Comparison of ENCODE assay signal across 9 cellular contexts in genomic region chr5:179061025-179061424, GRCh38. TPM values are rescaled to one million over a fixed set of nuclear protein-coding genes. Genes with fewer than 3 reads are reported as not detected.
A peak's percentile ranks its signal among the peaks of the same experiment; 100 is the strongest.
DNase-seq lines count a peak whose midpoint lies in the region; ATAC-seq, FAIRE-seq and TF ChIP-seq lines count a peak whose summit lies in the region.
"Had no signal": no experiment of that assay in that cellular context is flagged by ENCODE, and none has a peak within 500 bp of the region (broad histone marks: within the 10 kb centered on the region; RNA-seq: fewer than 3 reads in every experiment).

No MANE protein-coding gene starts in this region.

- H3K27me3 ChIP-seq in hepatocyte (no peaks in the 10 kb centered on the region), sigmoid colon (no peaks in the 10 kb centered on the region), small intestine (ENCODE audit: control insufficient read depth in 2 of 2, insufficient read depth in 2 of 2, low read length in 2 of 2) (no peaks in the 10 kb centered on the region)

- H2AFZ ChIP-seq in hepatocyte, result peak overlapping the region; percentile 94

- H3K36me3 Mint-ChIP-seq in activated T-cell treated with anti-CD3 and anti-CD28 coated beads, Interleukin-2, amount 50 U/mL, for 72 hours (ENCODE audit: insufficient read depth in 2 of 2), result peaks cover 29 to 56% of the 10 kb centered on the region in 2 donors

- in situ Hi-C loops in G401 (cut with HindIII; ENCODE audit: low sequenced_read_pairs), result no loop called here

- 92% methylated on average over 19 of the region's 19 CpGs for WGBS in hepatocyte (ENCODE audit: low lambda C conversion rate, missing lambda C conversion rate)
- WGBS in sigmoid colon, 2 donors, result 88 to 94% methylated on average over 19 of the region's 19 CpGs
- WGBS in small intestine, 3 donors, result 79 to 92% (median 91%) methylated on average over 19 of the region's 19 CpGs

- TF ChIP-seq POLR2A in sigmoid colon (IDR thresholded peaks at IDR 0.05), result no peak

- H3K4me1 ChIP-seq in hepatocyte (ENCODE audit: insufficient read depth) (no peaks in the 10 kb centered on the region), sigmoid colon (peaks cover 0 to 12% (median 12%) of the 10 kb centered on the region in 4 donors), small intestine (ENCODE audit: control insufficient read depth in 2 of 2, insufficient read depth in 1 of 2, low read depth in 1 of 2, low read length in 1 of 2) (no peaks in the 10 kb centered on the region)

- no peaks in the 10 kb centered on the region for H4K20me1 ChIP-seq in hepatocyte (ENCODE audit: insufficient read depth, poor library complexity, severe bottlenecking)

- H3K9me3 ChIP-seq in hepatocyte (ENCODE audit: low read depth) (peaks cover 11% of the 10 kb centered on the region), sigmoid colon (peaks cover 0 to 5% (median 0%) of the 10 kb centered on the region in 4 donors), small intestine (ENCODE audit: control insufficient read depth, low read depth) (no peaks in the 10 kb centered on the region)

- TF ChIP-seq CTCF in hepatocyte (IDR thresholded peaks at IDR 0.05; ENCODE audit: poor library complexity) (no peak), sigmoid colon (IDR thresholded peaks at IDR 0.05) (no peak)

- FAIRE-seq in small intestine (lab: Jason Lieb, UNC), result no peak
- FAIRE-seq: GM12878 had no signal

- H3K27ac Mint-ChIP-seq in activated T-cell treated with anti-CD3 and anti-CD28 coated beads, Interleukin-2, amount 50 U/mL, for 72 hours, result peak overlapping the region; percentile 63

- H3K4me1 Mint-ChIP-seq in activated T-cell treated with anti-CD3 and anti-CD28 coated beads, Interleukin-2, amount 50 U/mL, for 72 hours (ENCODE audit: low read depth), result peaks cover 23% of the 10 kb centered on the region

- H3K36me3 ChIP-seq in hepatocyte (replicated peaks; ENCODE audit: insufficient read depth, low read depth), result peaks cover 4% of the 10 kb centered on the region
- peaks cover 0 to 27% (median 7%) of the 10 kb centered on the region in 4 donors for H3K36me3 ChIP-seq in sigmoid colon
- H3K36me3 ChIP-seq in small intestine (ENCODE audit: control insufficient read depth in 2 of 2, insufficient read depth in 2 of 2, low read length in 2 of 2), result no peaks in the 10 kb centered on the region

- intact Hi-C loops in sigmoid colon (cut with DNase I), result loop anchor here (2.0 kb wide), 1 partner anchor 202 kb away; the partner anchor contains the start of gene ZNF354B

- H3K79me2 ChIP-seq in hepatocyte, result peaks cover 15% of the 10 kb centered on the region

- H3K4me3 Mint-ChIP-seq in activated T-cell treated with anti-CD3 and anti-CD28 coated beads, Interleukin-2, amount 50 U/mL, for 72 hours, result peak overlapping the region; percentile 93 to 95

- no peaks in the 10 kb centered on the region for H3K27me3 Mint-ChIP-seq in activated T-cell treated with anti-CD3 and anti-CD28 coated beads, Interleukin-2, amount 50 U/mL, for 72 hours (ENCODE audit: low read depth)

- H3K9me2 ChIP-seq in hepatocyte (replicated peaks; ENCODE audit: insufficient read depth), result no peaks in the 10 kb centered on the region

- DNase-seq in G401 (ENCODE audit: low spot score), result peak; percentile 1
- DNase-seq in activated T-cell treated with anti-CD3 and anti-CD28 coated beads, Interleukin-2, amount 50 U/mL, for 72 hours, result no peak
- DNase-seq in hepatocyte (ENCODE audit: low spot score), result no peak
- DNase-seq in sigmoid colon, result no peak
- DNase-seq in small intestine, result no peak
- DNase-seq in GOT3 (lab: John Stamatoyannopoulos, UW), result no peak
- DNase-seq in NCI-H1105 treated with DMSO at 0.1 percent for 48 hours (lab: John Stamatoyannopoulos, UW), result no peak

- no peak for TF ChIP-seq EP300 in sigmoid colon (IDR thresholded peaks at IDR 0.05)

- H3K4me3 ChIP-seq in hepatocyte, result peak overlapping the region; percentile 68
- peak overlapping the region; percentile 55 to 95 (median 88) for H3K4me3 ChIP-seq in sigmoid colon
- H3K4me3 ChIP-seq in small intestine (ENCODE audit: low read depth in 1 of 2, low read length in 2 of 2), result peak overlapping the region in 1 of 2 donors; percentile 83
- H3K4me3 ChIP-seq: GM12878 had no signal

- H3K9me3 Mint-ChIP-seq in activated T-cell treated with anti-CD3 and anti-CD28 coated beads, Interleukin-2, amount 50 U/mL, for 72 hours, result peaks cover 18 to 25% of the 10 kb centered on the region in 2 donors

- no peak for ATAC-seq in activated T-cell treated with anti-CD3 and anti-CD28 coated beads, Interleukin-2, amount 50 U/mL, for 72 hours (replicated peaks in 1 of 2)
- no peak for ATAC-seq in HG02852 (IDR thresholded peaks at IDR 0.05; ENCODE audit: unreplicated experiment)
- ATAC-seq: GM12878 had no signal

- peak overlapping the region; percentile 81 for H3K4me2 ChIP-seq in hepatocyte

- peak overlapping the region; percentile 70 for H3K27ac ChIP-seq in hepatocyte
- peak overlapping the region; percentile 78 to 86 (median 84) for H3K27ac ChIP-seq in sigmoid colon
- no peak overlapping the region for H3K27ac ChIP-seq in small intestine (ENCODE audit: low read depth in 1 of 2, low read length in 1 of 2)

RNA-seq across cellular contexts. Expression of gene ZNF354C, which starts 0.9 kb away (rescaled TPM):
- total RNA-seq in G401 (2014; rRNA removed; shearing (Covaris generic)), result 0.24 and 0.43 TPM in 2 replicates
- 10 to 100 TPM in 1 of 2 donors, 1 to 10 TPM in 1; 8.3 to 12.5 TPM for total RNA-seq in activated T-cell treated with anti-CD3 and anti-CD28 coated beads, Interleukin-2, amount 50 U/mL, for 72 hours
- total RNA-seq in hepatocyte, result 7.7 and 9.4 TPM in 2 replicates
- polyA plus RNA-seq in hepatocyte, result 1.5 and 1.8 TPM in 2 replicates
- total RNA-seq in sigmoid colon, result 10 to 100 TPM in 2 of 4 donors, 1 to 10 TPM in 2; 7.7 to 12.1 (median 10.1) TPM
- 1 to 10 TPM in 1 of 3 donors, under 1 TPM in 2; 0.23 to 1.4 (median 0.60) TPM for polyA plus RNA-seq in sigmoid colon
- 1 to 10 TPM in 1 of 3 donors, under 1 TPM in 2; 0.45 to 1.1 (median 0.81) TPM for polyA plus RNA-seq in small intestine

RNA-seq across cellular contexts. Expression of gene ZNF879, which starts 37.4 kb away (rescaled TPM):
- total RNA-seq in G401 (2014; rRNA removed; shearing (Covaris generic)), result 1.4 and 3.5 TPM in 2 replicates
- 1 to 10 TPM; 2.6 to 2.8 TPM for total RNA-seq in activated T-cell treated with anti-CD3 and anti-CD28 coated beads, Interleukin-2, amount 50 U/mL, for 72 hours
- total RNA-seq in hepatocyte (3.6 and 4.3 TPM in 2 replicates), sigmoid colon (1 to 10 TPM; 2.8 to 6.3 (median 4.7) TPM)
- polyA plus RNA-seq in hepatocyte (2.2 and 4.0 TPM in 2 replicates), sigmoid colon (1 to 10 TPM in 2 of 3 donors, under 1 TPM in 1; under 0.01 to 1.9 (median 1.6) TPM), small intestine (1 to 10 TPM; 1.5 to 2.5 (median 1.6) TPM)
- total RNA-seq: GM12878 had no signal

Comparison
In these comparisons a context has a peak if more than half of its experiments do, and no peak if none do; other contexts are left out.
1. H3K27ac ChIP-seq: peak in hepatocyte (single experiment) and sigmoid colon (4 of 4); none in small intestine (0 of 2).